Comparison of ENCODE assay signal across 12 cellular contexts in genomic region chr3:188946351-188946750, GRCh38.
DNase-seq lines count a peak whose midpoint lies in the region; ATAC-seq and TF ChIP-seq lines count a peak whose summit lies in the region.
"Had no signal": no experiment of that assay in that cellular context is flagged by ENCODE, and none has a peak within 500 bp of the region (broad histone marks: within the 10 kb centered on the region; RNA-seq: fewer than 3 reads in every experiment).

No MANE protein-coding gene starts in this region.

- BruUV-seq in IMR-90 (replicated peaks; lab: Mats Ljungman, UMichigan) = no TSS peak

- in situ Hi-C loops in IMR-90 (cut with MboI; ENCODE audit: low sequenced_read_pairs) = no loop called here

- no peak overlapping the region for H3K4ac ChIP-seq in IMR-90 (ENCODE audit: low read depth, low read length)

- H3K4me3 ChIP-seq in IMR-90 (ENCODE audit: insufficient read depth, low read depth, low read length) (no peak overlapping the region), lung (no peak overlapping the region), testis (peak overlapping the region in 1 of 2 donors; percentile 44)

- POLR2A ChIA-PET in IMR-90 (lab: Charles Lee; ENCODE audit: unreplicated experiment) = no interaction called here

- dilution Hi-C loops in IMR-90 (cut with HindIII; ENCODE audit: low sequenced_read_pairs, unreplicated experiment) = no loop called here

- intact Hi-C loops in IMR-90 (cut with micrococcal nuclease) = no loop called here
- intact Hi-C loops in testis (cut with DNase I; ENCODE audit: low total_unique reads) = no loop called here

- TF ChIP-seq RAD21 in IMR-90 (IDR thresholded peaks at IDR 0.05; ENCODE audit: low read length) = no peak

- TF ChIP-seq POLR2A in IMR-90 (IDR thresholded peaks at IDR 0.05; ENCODE audit: low read depth, low read length) (no peak), testis (IDR thresholded peaks at IDR 0.05) (no peak)

- H3K36me3 ChIP-seq in IMR-90 (ENCODE audit: control insufficient read depth, insufficient read depth, low read length) = no peaks in the 10 kb centered on the region
- no peaks in the 10 kb centered on the region for H3K36me3 ChIP-seq in lung (ENCODE audit: control insufficient read depth in 2 of 2, insufficient read depth in 2 of 2, low read length in 2 of 2)
- no peaks in the 10 kb centered on the region for H3K36me3 ChIP-seq in testis (ENCODE audit: low read depth, missing control alignments)

- H3K27ac ChIP-seq in IMR-90 (ENCODE audit: insufficient read depth, low read length) (no peak overlapping the region), angular gyrus (ENCODE audit: low read depth, low read length) (peak overlapping the region; percentile 97), lung (ENCODE audit: low read depth in 1 of 2, low read length in 1 of 2) (peak overlapping the region; percentile 94 to 95), testis (peak overlapping the region; percentile 91 to 92)

- peak overlapping the region; percentile 43; the same call in 1 of the 2 replicates for H2AK5ac ChIP-seq in IMR-90 (ENCODE audit: low read depth, low read length)

- no peak overlapping the region for H3K56ac ChIP-seq in IMR-90 (ENCODE audit: extremely low read depth, insufficient read depth, low read length)

- no peak overlapping the region for H3K18ac ChIP-seq in IMR-90 (ENCODE audit: low read depth, low read length)

- H3K9me3 ChIP-seq in IMR-90 (ENCODE audit: control insufficient read depth, insufficient read depth, low read length) (no peaks in the 10 kb centered on the region), lung (ENCODE audit: control insufficient read depth in 2 of 2, insufficient read depth in 1 of 2, low read length in 1 of 2) (no peaks in the 10 kb centered on the region), testis (no peaks in the 10 kb centered on the region)

- H4K5ac ChIP-seq in IMR-90 (ENCODE audit: low read depth, low read length) = no peak overlapping the region

- H3K79me1 ChIP-seq in IMR-90 (ENCODE audit: low read depth in 1 of 2, low read length in 2 of 2) = peaks cover 3 to 14% of the 10 kb centered on the region in 2 experiments; a peak in 2 of 4 replicates

- peaks cover 17% of the 10 kb centered on the region for H3K4me1 ChIP-seq in IMR-90 (ENCODE audit: control insufficient read depth, insufficient read depth, low read length)
- H3K4me1 ChIP-seq in lung (ENCODE audit: control insufficient read depth in 2 of 2, insufficient read depth in 2 of 2, low read length in 2 of 2) = peaks cover 13 to 22% of the 10 kb centered on the region in 2 donors
- H3K4me1 ChIP-seq in testis = peaks cover 40% of the 10 kb centered on the region

- H3K27me3 ChIP-seq in IMR-90 (ENCODE audit: control insufficient read depth, insufficient read depth, low read length) (no peaks in the 10 kb centered on the region), lung (ENCODE audit: control insufficient read depth, insufficient read depth) (no peaks in the 10 kb centered on the region), testis (no peaks in the 10 kb centered on the region)

- no peak overlapping the region for H2AFZ ChIP-seq in IMR-90 (replicated peaks; ENCODE audit: low read length, poor library complexity)

- no peak for DNase-seq in IMR-90
- DNase-seq in lung (ENCODE audit: low spot score) = no peak
- DNase-seq in testis = no peak
- no peak for DNase-seq in germinal center (ENCODE audit: low spot score)
- DNase-seq in activated naive CD4-positive, alpha-beta T cell treated with anti-CD3 and anti-CD28 coated beads, Interleukin-2, amount 50 U/mL, for 16 hours = no peak
- no peak for DNase-seq in activated CD4-positive, alpha-beta T cell treated with anti-CD3 and anti-CD28 coated beads for 48 hours
- DNase-seq: activated CD8-positive, alpha-beta memory T cell treated with anti-CD3 and anti-CD28 coated beads for 24 hours; activated gamma-delta T cell treated with Interleukin-2 at 50 U/mL for 16 hours; central memory CD4-positive, alpha-beta T cell; KG1; NCI-H526 had no signal

- no peak overlapping the region for H3K9ac ChIP-seq in IMR-90 (ENCODE audit: low read depth, low read length)

- H2BK20ac ChIP-seq in IMR-90 (ENCODE audit: low read depth, low read length) = no peak overlapping the region

- H4K20me1 ChIP-seq in IMR-90 (ENCODE audit: insufficient read depth, low read length) = no peaks in the 10 kb centered on the region

- no peak for ATAC-seq in IMR-90 (ENCODE audit: low read depth)
- no peak for ATAC-seq in lung (ENCODE audit: insufficient read depth, low FRiP score)

- H3K14ac ChIP-seq in IMR-90 (replicated peaks; ENCODE audit: low read depth, low read length) = no peak overlapping the region

- no peak overlapping the region for H3K4me2 ChIP-seq in IMR-90 (ENCODE audit: low read depth, low read length)

- H2BK120ac ChIP-seq in IMR-90 (ENCODE audit: low read depth, low read length) = no peak overlapping the region

- H3K23ac ChIP-seq in IMR-90 (ENCODE audit: low read depth, low read length) = no peak overlapping the region

- no peak overlapping the region for H4K8ac ChIP-seq in IMR-90 (ENCODE audit: low read depth in 2 of 2, low read length in 2 of 2)

- no peak overlapping the region for H2BK5ac ChIP-seq in IMR-90 (ENCODE audit: low read depth, low read length, poor library complexity, severe bottlenecking)

- H4K91ac ChIP-seq in IMR-90 (ENCODE audit: insufficient read depth, low read depth, low read length) = no peak overlapping the region

- CTCF ChIA-PET in IMR-90 (lab: Yijun Ruan, JAX) = no interaction called here

- TF ChIP-seq CTCF in IMR-90 (conservative IDR thresholded peaks at IDR 0.05; ENCODE audit: low read depth, low read length) (no peak), lung (IDR thresholded peaks at IDR 0.05; ENCODE audit: control extremely low read depth, extremely low read depth) (no peak), testis (IDR thresholded peaks at IDR 0.05) (no peak)

- H2BK15ac ChIP-seq in IMR-90 (ENCODE audit: low read depth, low read length) = no peak overlapping the region

- WGBS in IMR-90 (ENCODE audit: extremely low coverage in 2 of 2, insufficient read length in 1 of 2), 2 experiments = 40% methylated on average over 1 of the region's 5 CpGs; no CpG with 5 or more reads in 1 of the 2 experiments
- WGBS in lung, 2 donors = 82 to 87% methylated on average over 5 of the region's 5 CpGs
- WGBS in testis, 2 donors = 65 to 84% methylated on average over 5 of the region's 5 CpGs

- H3K9me1 ChIP-seq in IMR-90 (ENCODE audit: insufficient read depth, low read length) = peaks cover 14% of the 10 kb centered on the region

- no peak overlapping the region for H2AK9ac ChIP-seq in IMR-90 (replicated peaks; ENCODE audit: low read depth, low read length, poor library complexity)

TF ChIP-seq in IMR-90, 13 proteins besides CTCF, POLR2A, EP300 and RAD21:
- TF ChIP-seq FOS (IDR thresholded peaks at IDR 0.05; ENCODE audit: low read depth, low read length) (no peak), MXI1 (IDR thresholded peaks at IDR 0.05; ENCODE audit: borderline replicate concordance, low read depth, low read length) (no peak), NFE2L2 (IDR thresholded peaks at IDR 0.05; ENCODE audit: low read depth, low read length) (no peak), USF2 (IDR thresholded peaks at IDR 0.05; ENCODE audit: low read depth, low read length) (no peak), BHLHE40 (IDR thresholded peaks at IDR 0.05; ENCODE audit: low read depth, low read length) (no peak), CHD1 (IDR thresholded peaks at IDR 0.05; ENCODE audit: low read depth, low read length) (no peak)
TF ChIP-seq in IMR-90: peak in this region for 0.
